Comparison of ENCODE assay signal across 17 cellular contexts in the genomic region with DNA sequence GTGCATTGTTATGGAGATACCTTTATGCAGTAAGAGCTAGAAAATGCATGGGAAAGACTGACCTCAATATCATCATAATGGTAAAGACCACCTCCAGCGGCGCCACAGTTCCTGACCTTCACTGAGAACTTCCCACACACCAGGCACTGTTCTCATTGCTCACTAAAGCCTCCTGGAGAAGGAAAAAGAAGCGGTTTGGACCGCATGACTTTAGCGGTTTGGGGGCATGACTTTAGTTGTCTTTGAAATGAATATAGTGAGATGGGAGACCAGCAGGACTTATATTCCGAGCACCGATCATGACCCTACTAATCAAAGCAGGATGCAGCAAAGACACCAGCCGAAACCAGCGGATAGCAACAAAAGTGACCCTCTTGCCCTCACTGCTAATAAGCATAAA.
"Had no signal": no experiment of that assay in that cellular context is flagged by ENCODE, and none has a peak within 500 bp of the region (broad histone marks: within the 10 kb centered on the region; RNA-seq: fewer than 3 reads in every experiment).

No MANE protein-coding gene starts in this region.

- H3K27me3 Mint-ChIP-seq: central memory CD8-positive, alpha-beta T cell; naive B cell; stimulated activated memory B cell treated with anti-CD40 and anti-IgM and Interleukin-4, amounts not matched to agents 10 μg/mL and 1 μg/mL and 100 μg/mL, for 72 hours; stimulated activated naive CD8-positive, alpha-beta T cell treated with anti-CD3 and anti-CD28 coated beads, Interleukin-15, Interleukin-2, amounts not matched to agents 100 ng/mL and 50 ng/mL, for 24 hours had no signal

- H3K79me2 ChIP-seq: hepatocyte had no signal

- ATAC-seq: right cardiac atrium; stimulated activated memory B cell treated with anti-CD40 and anti-IgM and Interleukin-4, amounts not matched to agents 10 μg/mL and 1 μg/mL and 100 μg/mL, for 72 hours had no signal

- H3K27ac Mint-ChIP-seq: naive B cell; nephron; stimulated activated memory B cell treated with anti-CD40 and anti-IgM and Interleukin-4, amounts not matched to agents 10 μg/mL and 1 μg/mL and 100 μg/mL, for 72 hours; stimulated activated naive CD8-positive, alpha-beta T cell treated with anti-CD3 and anti-CD28 coated beads, Interleukin-15, Interleukin-2, amounts not matched to agents 100 ng/mL and 50 ng/mL, for 24 hours had no signal

- H3K9me3 ChIP-seq: esophagus squamous epithelium, neutrophil had no signal

- H2AFZ ChIP-seq: hepatocyte had no signal

- H3K4me1 Mint-ChIP-seq: central memory CD8-positive, alpha-beta T cell; naive B cell; stimulated activated memory B cell treated with anti-CD40 and anti-IgM and Interleukin-4, amounts not matched to agents 10 μg/mL and 1 μg/mL and 100 μg/mL, for 72 hours had no signal

- H3K27ac ChIP-seq: hepatocyte, neutrophil had no signal

- H3K4me3 Mint-ChIP-seq: central memory CD8-positive, alpha-beta T cell; naive B cell; nephron; stimulated activated memory B cell treated with anti-CD40 and anti-IgM and Interleukin-4, amounts not matched to agents 10 μg/mL and 1 μg/mL and 100 μg/mL, for 72 hours; stimulated activated naive CD8-positive, alpha-beta T cell treated with anti-CD3 and anti-CD28 coated beads, Interleukin-15, Interleukin-2, amounts not matched to agents 100 ng/mL and 50 ng/mL, for 24 hours had no signal

- H3K4me2 ChIP-seq: hepatocyte had no signal

- H3K4me3 ChIP-seq: esophagus squamous epithelium, hepatocyte had no signal

- H3K36me3 Mint-ChIP-seq: stimulated activated memory B cell treated with anti-CD40 and anti-IgM and Interleukin-4, amounts not matched to agents 10 μg/mL and 1 μg/mL and 100 μg/mL, for 72 hours had no signal

- DNase-seq: dermis blood vessel endothelial cell; esophagus squamous epithelium; foreskin fibroblast; head of caudate nucleus; kidney glomerular epithelial cell; mesendoderm; naive B cell; right cardiac atrium; small intestine; stimulated activated CD4-positive, alpha-beta T cell treated with anti-CD3 and anti-CD28 coated beads, Interleukin-4, amount 100 ng/mL, for 1 hour; trophoblast cell had no signal

- H3K9me3 Mint-ChIP-seq: naive B cell; nephron; stimulated activated memory B cell treated with anti-CD40 and anti-IgM and Interleukin-4, amounts not matched to agents 10 μg/mL and 1 μg/mL and 100 μg/mL, for 72 hours; stimulated activated naive CD8-positive, alpha-beta T cell treated with anti-CD3 and anti-CD28 coated beads, Interleukin-15, Interleukin-2, amounts not matched to agents 100 ng/mL and 50 ng/mL, for 24 hours had no signal

- H3K27me3 ChIP-seq: esophagus squamous epithelium, hepatocyte, neutrophil had no signal

- H3K36me3 ChIP-seq: esophagus squamous epithelium, neutrophil had no signal
